Comparison of ENCODE assay signal across 10 cellular contexts in the genomic region with DNA sequence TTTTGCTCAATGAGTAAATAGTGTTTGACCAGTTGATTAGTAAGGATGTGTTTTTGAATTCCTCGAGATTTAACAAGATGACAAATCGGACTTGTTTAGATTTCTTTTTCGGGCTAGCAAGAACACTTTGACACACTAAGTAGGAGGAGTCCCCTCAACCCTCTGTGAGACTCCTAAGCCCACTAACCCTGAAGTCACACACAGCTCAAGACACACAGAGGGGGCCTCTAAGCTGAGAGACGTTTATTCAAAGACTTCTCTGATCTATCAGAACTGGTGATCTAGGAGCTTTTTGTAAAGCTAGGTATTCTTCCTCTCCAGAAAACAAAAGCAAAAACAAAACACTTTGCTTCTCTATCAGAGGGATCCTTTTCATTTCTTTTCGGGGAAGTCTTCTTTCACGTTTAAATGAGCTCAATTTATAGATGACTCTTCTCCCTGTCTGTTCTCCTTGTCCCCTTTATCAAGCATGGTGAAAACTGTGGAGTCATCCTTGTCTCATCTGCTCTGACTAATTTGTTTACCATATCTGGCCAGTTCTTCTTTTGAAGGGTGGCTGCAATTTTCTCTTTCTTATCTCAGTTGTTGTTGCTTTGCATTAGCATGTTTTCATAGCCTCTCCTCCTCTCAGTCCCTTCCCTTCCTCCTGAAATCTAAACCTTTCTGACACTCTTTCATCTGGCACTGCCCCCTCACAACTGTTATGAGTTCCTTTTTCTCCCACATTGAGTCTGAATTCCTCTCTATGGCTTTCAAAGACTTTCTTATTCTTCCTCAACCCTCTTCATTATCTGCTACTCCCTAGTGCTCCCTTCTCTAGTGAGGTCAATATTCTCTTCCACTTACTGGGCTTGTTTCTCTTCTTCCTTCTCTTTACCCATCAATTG.
DNase-seq lines count a peak whose midpoint lies in the region; ATAC-seq and TF ChIP-seq lines count a peak whose summit lies in the region.
"Had no signal": no experiment of that assay in that cellular context is flagged by ENCODE, and none has a peak within 500 bp of the region (broad histone marks: within the 10 kb centered on the region; RNA-seq: fewer than 3 reads in every experiment).

No MANE protein-coding gene starts in this region.

- H3K36me3 ChIP-seq in ACC112 (ENCODE audit: insufficient read depth, low read length): no peaks in the 10 kb centered on the region
- no peaks in the 10 kb centered on the region for H3K36me3 ChIP-seq in fibroblast of lung (ENCODE audit: control insufficient read depth, insufficient read depth, low read length)

- no peaks in the 10 kb centered on the region for H4K20me1 ChIP-seq in fibroblast of lung (ENCODE audit: control insufficient read depth, extremely low read depth, insufficient read depth, low read length)

- H3K27ac Mint-ChIP-seq in activated CD4-positive, alpha-beta T cell treated with anti-CD3 and anti-CD28 coated beads, Interleukin-2, amount 10 ng/mL, durations not matched to agents 24 days and 14 days: no peak overlapping the region
- H3K27ac Mint-ChIP-seq: activated naive CD4-positive, alpha-beta T cell treated with anti-CD3 and anti-CD28 coated beads for 36 hours had no signal

- H3K4me1 ChIP-seq in ACC112 (ENCODE audit: control insufficient read depth, insufficient read depth, low read length, unreplicated experiment) (peaks cover 44% of the 10 kb centered on the region), fibroblast of lung (ENCODE audit: control insufficient read depth, extremely low read depth, insufficient read depth, low read length) (peaks cover 27% of the 10 kb centered on the region)

- H3K79me2 ChIP-seq in ACC112 (ENCODE audit: control insufficient read depth, insufficient read depth, low read length, unreplicated experiment): no peaks in the 10 kb centered on the region
- no peaks in the 10 kb centered on the region for H3K79me2 ChIP-seq in fibroblast of lung (ENCODE audit: control insufficient read depth, insufficient read depth, low read length)

- peak; percentile 71 for ATAC-seq in GM21717 (IDR thresholded peaks at IDR 0.05; ENCODE audit: unreplicated experiment)

- intact Hi-C loops in activated CD4-positive, alpha-beta T cell treated with anti-CD3 and anti-CD28 coated beads, Interleukin-2, amount 10 ng/mL, durations not matched to agents 24 days and 14 days (cut with micrococcal nuclease): no loop called here

- peak overlapping the region; percentile 34 for H3K9ac ChIP-seq in fibroblast of lung (ENCODE audit: insufficient read depth, low read length)

- H3K4me3 ChIP-seq in ACC112 (ENCODE audit: low read depth, low read length): peak overlapping the region; percentile 50
- H3K4me3 ChIP-seq in fibroblast of lung (replicated peaks in 1 of 4; ENCODE audit: control extremely low read depth in 1 of 4, insufficient read depth in 1 of 4, low read depth in 3 of 4, low read length in 4 of 4): peak overlapping the region; percentile 9 to 31 (median 26)
- H3K4me3 ChIP-seq: SK-N-MC had no signal

- H3K4me3 Mint-ChIP-seq in activated CD4-positive, alpha-beta T cell treated with anti-CD3 and anti-CD28 coated beads, Interleukin-2, amount 10 ng/mL, durations not matched to agents 24 days and 14 days: no peak overlapping the region
- H3K4me3 Mint-ChIP-seq: activated naive CD4-positive, alpha-beta T cell treated with anti-CD3 and anti-CD28 coated beads for 36 hours had no signal

- no peaks in the 10 kb centered on the region for H3K9me3 Mint-ChIP-seq in activated CD4-positive, alpha-beta T cell treated with anti-CD3 and anti-CD28 coated beads, Interleukin-2, amount 10 ng/mL, durations not matched to agents 24 days and 14 days
- H3K9me3 Mint-ChIP-seq: activated naive CD4-positive, alpha-beta T cell treated with anti-CD3 and anti-CD28 coated beads for 36 hours had no signal

- H3K27me3 ChIP-seq in ACC112 (ENCODE audit: insufficient read depth, low read length) (no peaks in the 10 kb centered on the region), fibroblast of lung (ENCODE audit: control insufficient read depth, insufficient read depth, low read length) (no peaks in the 10 kb centered on the region)

- no peaks in the 10 kb centered on the region for H3K36me3 Mint-ChIP-seq in activated CD4-positive, alpha-beta T cell treated with anti-CD3 and anti-CD28 coated beads, Interleukin-2, amount 10 ng/mL, durations not matched to agents 24 days and 14 days (ENCODE audit: low read depth)

- peaks cover 3% of the 10 kb centered on the region for H3K27me3 Mint-ChIP-seq in activated CD4-positive, alpha-beta T cell treated with anti-CD3 and anti-CD28 coated beads, Interleukin-2, amount 10 ng/mL, durations not matched to agents 24 days and 14 days

- H3K4me1 Mint-ChIP-seq in activated CD4-positive, alpha-beta T cell treated with anti-CD3 and anti-CD28 coated beads, Interleukin-2, amount 10 ng/mL, durations not matched to agents 24 days and 14 days: peaks cover 15% of the 10 kb centered on the region

- H3K4me2 ChIP-seq in fibroblast of lung (ENCODE audit: extremely low read depth, insufficient read depth, low read length): peak overlapping the region; percentile 85

- no peak for TF ChIP-seq CTCF in fibroblast of lung (conservative IDR thresholded peaks at IDR 0.05 in 1 of 2, IDR thresholded peaks at IDR 0.05 in 1 of 2; ENCODE audit: low read depth in 1 of 2, low read length in 2 of 2)

- H2AFZ ChIP-seq in ACC112 (ENCODE audit: low read length, unreplicated experiment) (peak overlapping the region; percentile 39), fibroblast of lung (ENCODE audit: low read length) (peak overlapping the region; percentile 58)

- H3K9me3 ChIP-seq in fibroblast of lung (ENCODE audit: control insufficient read depth, insufficient read depth, low read depth, low read length): no peaks in the 10 kb centered on the region

- H3K27ac ChIP-seq in ACC112 (ENCODE audit: low read depth, low read length) (peak overlapping the region; percentile 99), fibroblast of lung (ENCODE audit: insufficient read depth, low read length) (peak overlapping the region; percentile 94)
- H3K27ac ChIP-seq: SK-N-MC had no signal

- DNase-seq in OCI-M2 (lab: John Stamatoyannopoulos, UW; ENCODE audit: unreplicated experiment): peak; percentile 28
- peak; percentile 67 for DNase-seq in fibroblast of lung (ENCODE audit: low read depth in 2 of 2)
- DNase-seq in HK-2 (ENCODE audit: unreplicated experiment): no peak
- DNase-seq in cerebellar nuclear complex (lab: John Stamatoyannopoulos, UW): no peak
- no peak for DNase-seq in NCI-H2029 (lab: John Stamatoyannopoulos, UW)
- DNase-seq in activated CD4-positive, alpha-beta T cell treated with anti-CD3 and anti-CD28 coated beads, Interleukin-2, amount 10 ng/mL, durations not matched to agents 24 days and 14 days: no peak
- DNase-seq: activated naive CD4-positive, alpha-beta T cell treated with anti-CD3 and anti-CD28 coated beads for 36 hours had no signal

Comparison
In these comparisons a context has a peak if more than half of its experiments do, and no peak if none do; other contexts are left out.
1. DNase-seq: peak in OCI-M2 (single experiment) and fibroblast of lung (2 of 2); none in HK-2 (single experiment), cerebellar nuclear complex (0 of 2), NCI-H2029 (single experiment) and activated CD4-positive, alpha-beta T cell treated with anti-CD3 and anti-CD28 coated beads, Interleukin-2, amount 10 ng/mL, durations not matched to agents 24 days and 14 days (single experiment).